Comparison of ENCODE assay signal across 1 cellular context in genomic region chr1:228486596-228487335, GRCh38.
A peak's percentile ranks its signal among the peaks of the same experiment; 100 is the strongest.
TF ChIP-seq lines count a peak whose summit lies in the region.

No MANE protein-coding gene starts in this region.

TF ChIP-seq in K562, 482 proteins besides CTCF, POLR2A, EP300 and RAD21 (continued from another document and continues in another):
- TF ChIP-seq, protein P1, sequence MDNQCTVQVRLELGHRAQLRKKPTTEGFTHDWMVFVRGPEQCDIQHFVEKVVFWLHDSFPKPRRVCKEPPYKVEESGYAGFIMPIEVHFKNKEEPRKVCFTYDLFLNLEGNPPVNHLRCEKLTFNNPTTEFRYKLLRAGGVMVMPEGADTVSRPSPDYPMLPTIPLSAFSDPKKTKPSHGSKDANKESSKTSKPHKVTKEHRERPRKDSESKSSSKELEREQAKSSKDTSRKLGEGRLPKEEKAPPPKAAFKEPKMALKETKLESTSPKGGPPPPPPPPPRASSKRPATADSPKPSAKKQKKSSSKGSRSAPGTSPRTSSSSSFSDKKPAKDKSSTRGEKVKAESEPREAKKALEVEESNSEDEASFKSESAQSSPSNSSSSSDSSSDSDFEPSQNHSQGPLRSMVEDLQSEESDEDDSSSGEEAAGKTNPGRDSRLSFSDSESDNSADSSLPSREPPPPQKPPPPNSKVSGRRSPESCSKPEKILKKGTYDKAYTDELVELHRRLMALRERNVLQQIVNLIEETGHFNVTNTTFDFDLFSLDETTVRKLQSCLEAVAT (IDR thresholded peaks at IDR 0.05) = peak; percentile 54 to 61; a peak in 1 of 4 replicates
- TF ChIP-seq ZZZ3 (IDR thresholded peaks at IDR 0.05) (0 out of 2 replicates have a peak, but pooled peaks have one; percentile 64), NFYB (IDR thresholded peaks at IDR 0.05; ENCODE audit: extremely low read depth, insufficient read length) (no peak), SREBF2 (CRISPR knock-in tag; IDR thresholded peaks at IDR 0.05) (peak; percentile 96; the same call in 1 of the 2 replicates), SAFB2 (IDR thresholded peaks at IDR 0.05; ENCODE audit: borderline replicate concordance, low read depth, low read length, severe bottlenecking) (no peak), PTTG1 (tag; IDR thresholded peaks at IDR 0.05; ENCODE audit: low read depth) (no peak), BRCA1 (IDR thresholded peaks at IDR 0.05) (no peak), BRCA1 (CRISPR knock-in tag; IDR thresholded peaks at IDR 0.05) (no peak; the same call in 1 of the 2 replicates), ZBTB49 (CRISPR knock-in tag; IDR thresholded peaks at IDR 0.05; ENCODE audit: borderline replicate concordance) (peak; percentile 99), KHSRP (IDR thresholded peaks at IDR 0.05) (peak; percentile 68; the same call in 1 of the 2 replicates), YY1 (IDR thresholded peaks at IDR 0.05; ENCODE audit: borderline replicate concordance in 1 of 3, control insufficient read depth in 1 of 3, extremely low read depth in 1 of 3, insufficient read depth in 3 of 3, insufficient read length in 1 of 3, insufficient replicate concordance in 2 of 3, low read depth in 1 of 3, low read length in 2 of 3) (peak in 2 of 3 experiments; percentile 33 to 50), E2F8 (IDR thresholded peaks at IDR 0.05; ENCODE audit: low read depth, partially characterized antibody) (peak; percentile 81), ZNF583 (CRISPR knock-in tag; IDR thresholded peaks at IDR 0.05) (no peak), MGA (IDR thresholded peaks at IDR 0.05) (peak; percentile 45), HSF4 (CRISPR knock-in tag; IDR thresholded peaks at IDR 0.05; ENCODE audit: borderline replicate concordance) (no peak), KLF6 (CRISPR knock-in tag; IDR thresholded peaks at IDR 0.05; ENCODE audit: borderline replicate concordance) (peak; percentile 59), XRCC5 (IDR thresholded peaks at IDR 0.05; ENCODE audit: low read depth, low read length) (peak; percentile 9; the same call in 1 of the 2 replicates)
- TF ChIP-seq, protein P2, sequence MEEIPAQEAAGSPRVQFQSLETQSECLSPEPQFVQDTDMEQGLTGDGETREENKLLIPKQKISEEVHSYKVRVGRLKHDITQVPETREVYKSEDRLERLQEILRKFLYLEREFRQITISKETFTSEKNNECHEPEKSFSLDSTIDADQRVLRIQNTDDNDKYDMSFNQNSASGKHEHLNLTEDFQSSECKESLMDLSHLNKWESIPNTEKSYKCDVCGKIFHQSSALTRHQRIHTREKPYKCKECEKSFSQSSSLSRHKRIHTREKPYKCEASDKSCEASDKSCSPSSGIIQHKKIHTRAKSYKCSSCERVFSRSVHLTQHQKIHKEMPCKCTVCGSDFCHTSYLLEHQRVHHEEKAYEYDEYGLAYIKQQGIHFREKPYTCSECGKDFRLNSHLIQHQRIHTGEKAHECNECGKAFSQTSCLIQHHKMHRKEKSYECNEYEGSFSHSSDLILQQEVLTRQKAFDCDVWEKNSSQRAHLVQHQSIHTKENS (CRISPR knock-in tag; IDR thresholded peaks at IDR 0.05) = peak; percentile 32; the same call in 1 of the 2 replicates
- TF ChIP-seq, protein P3, sequence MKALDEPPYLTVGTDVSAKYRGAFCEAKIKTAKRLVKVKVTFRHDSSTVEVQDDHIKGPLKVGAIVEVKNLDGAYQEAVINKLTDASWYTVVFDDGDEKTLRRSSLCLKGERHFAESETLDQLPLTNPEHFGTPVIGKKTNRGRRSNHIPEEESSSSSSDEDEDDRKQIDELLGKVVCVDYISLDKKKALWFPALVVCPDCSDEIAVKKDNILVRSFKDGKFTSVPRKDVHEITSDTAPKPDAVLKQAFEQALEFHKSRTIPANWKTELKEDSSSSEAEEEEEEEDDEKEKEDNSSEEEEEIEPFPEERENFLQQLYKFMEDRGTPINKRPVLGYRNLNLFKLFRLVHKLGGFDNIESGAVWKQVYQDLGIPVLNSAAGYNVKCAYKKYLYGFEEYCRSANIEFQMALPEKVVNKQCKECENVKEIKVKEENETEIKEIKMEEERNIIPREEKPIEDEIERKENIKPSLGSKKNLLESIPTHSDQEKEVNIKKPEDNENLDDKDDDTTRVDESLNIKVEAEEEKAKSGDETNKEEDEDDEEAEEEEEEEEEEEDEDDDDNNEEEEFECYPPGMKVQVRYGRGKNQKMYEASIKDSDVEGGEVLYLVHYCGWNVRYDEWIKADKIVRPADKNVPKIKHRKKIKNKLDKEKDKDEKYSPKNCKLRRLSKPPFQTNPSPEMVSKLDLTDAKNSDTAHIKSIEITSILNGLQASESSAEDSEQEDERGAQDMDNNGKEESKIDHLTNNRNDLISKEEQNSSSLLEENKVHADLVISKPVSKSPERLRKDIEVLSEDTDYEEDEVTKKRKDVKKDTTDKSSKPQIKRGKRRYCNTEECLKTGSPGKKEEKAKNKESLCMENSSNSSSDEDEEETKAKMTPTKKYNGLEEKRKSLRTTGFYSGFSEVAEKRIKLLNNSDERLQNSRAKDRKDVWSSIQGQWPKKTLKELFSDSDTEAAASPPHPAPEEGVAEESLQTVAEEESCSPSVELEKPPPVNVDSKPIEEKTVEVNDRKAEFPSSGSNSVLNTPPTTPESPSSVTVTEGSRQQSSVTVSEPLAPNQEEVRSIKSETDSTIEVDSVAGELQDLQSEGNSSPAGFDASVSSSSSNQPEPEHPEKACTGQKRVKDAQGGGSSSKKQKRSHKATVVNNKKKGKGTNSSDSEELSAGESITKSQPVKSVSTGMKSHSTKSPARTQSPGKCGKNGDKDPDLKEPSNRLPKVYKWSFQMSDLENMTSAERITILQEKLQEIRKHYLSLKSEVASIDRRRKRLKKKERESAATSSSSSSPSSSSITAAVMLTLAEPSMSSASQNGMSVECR (CRISPR knock-in tag; IDR thresholded peaks at IDR 0.05) = peak; percentile 91
- TF ChIP-seq, protein P4, sequence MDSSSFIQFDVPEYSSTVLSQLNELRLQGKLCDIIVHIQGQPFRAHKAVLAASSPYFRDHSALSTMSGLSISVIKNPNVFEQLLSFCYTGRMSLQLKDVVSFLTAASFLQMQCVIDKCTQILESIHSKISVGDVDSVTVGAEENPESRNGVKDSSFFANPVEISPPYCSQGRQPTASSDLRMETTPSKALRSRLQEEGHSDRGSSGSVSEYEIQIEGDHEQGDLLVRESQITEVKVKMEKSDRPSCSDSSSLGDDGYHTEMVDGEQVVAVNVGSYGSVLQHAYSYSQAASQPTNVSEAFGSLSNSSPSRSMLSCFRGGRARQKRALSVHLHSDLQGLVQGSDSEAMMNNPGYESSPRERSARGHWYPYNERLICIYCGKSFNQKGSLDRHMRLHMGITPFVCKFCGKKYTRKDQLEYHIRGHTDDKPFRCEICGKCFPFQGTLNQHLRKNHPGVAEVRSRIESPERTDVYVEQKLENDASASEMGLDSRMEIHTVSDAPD (CRISPR knock-in tag; IDR thresholded peaks at IDR 0.05) = 0 out of 2 replicates have a peak, but pooled peaks have one; percentile 13
- TF ChIP-seq, protein P5, sequence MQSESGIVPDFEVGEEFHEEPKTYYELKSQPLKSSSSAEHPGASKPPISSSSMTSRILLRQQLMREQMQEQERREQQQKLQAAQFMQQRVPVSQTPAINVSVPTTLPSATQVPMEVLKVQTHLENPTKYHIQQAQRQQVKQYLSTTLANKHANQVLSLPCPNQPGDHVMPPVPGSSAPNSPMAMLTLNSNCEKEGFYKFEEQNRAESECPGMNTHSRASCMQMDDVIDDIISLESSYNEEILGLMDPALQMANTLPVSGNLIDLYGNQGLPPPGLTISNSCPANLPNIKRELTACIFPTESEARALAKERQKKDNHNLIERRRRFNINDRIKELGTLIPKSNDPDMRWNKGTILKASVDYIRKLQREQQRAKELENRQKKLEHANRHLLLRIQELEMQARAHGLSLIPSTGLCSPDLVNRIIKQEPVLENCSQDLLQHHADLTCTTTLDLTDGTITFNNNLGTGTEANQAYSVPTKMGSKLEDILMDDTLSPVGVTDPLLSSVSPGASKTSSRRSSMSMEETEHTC (IDR thresholded peaks at IDR 0.05) = no peak
